Comparison of ENCODE assay signal across 1 cellular context in genomic region chr4:136867465-136867864, GRCh38.
TF ChIP-seq lines count a peak whose summit lies in the region.

No MANE protein-coding gene starts in this region.

TF ChIP-seq in IMR-90, 13 proteins besides CTCF, POLR2A, EP300 and RAD21 (continued from another document):
- TF ChIP-seq USF2 (IDR thresholded peaks at IDR 0.05; ENCODE audit: low read depth, low read length): no peak
- no peak for TF ChIP-seq CHD1 (IDR thresholded peaks at IDR 0.05; ENCODE audit: low read depth, low read length)
